Comparison of ENCODE assay signal across 11 cellular contexts in the genomic region with DNA sequence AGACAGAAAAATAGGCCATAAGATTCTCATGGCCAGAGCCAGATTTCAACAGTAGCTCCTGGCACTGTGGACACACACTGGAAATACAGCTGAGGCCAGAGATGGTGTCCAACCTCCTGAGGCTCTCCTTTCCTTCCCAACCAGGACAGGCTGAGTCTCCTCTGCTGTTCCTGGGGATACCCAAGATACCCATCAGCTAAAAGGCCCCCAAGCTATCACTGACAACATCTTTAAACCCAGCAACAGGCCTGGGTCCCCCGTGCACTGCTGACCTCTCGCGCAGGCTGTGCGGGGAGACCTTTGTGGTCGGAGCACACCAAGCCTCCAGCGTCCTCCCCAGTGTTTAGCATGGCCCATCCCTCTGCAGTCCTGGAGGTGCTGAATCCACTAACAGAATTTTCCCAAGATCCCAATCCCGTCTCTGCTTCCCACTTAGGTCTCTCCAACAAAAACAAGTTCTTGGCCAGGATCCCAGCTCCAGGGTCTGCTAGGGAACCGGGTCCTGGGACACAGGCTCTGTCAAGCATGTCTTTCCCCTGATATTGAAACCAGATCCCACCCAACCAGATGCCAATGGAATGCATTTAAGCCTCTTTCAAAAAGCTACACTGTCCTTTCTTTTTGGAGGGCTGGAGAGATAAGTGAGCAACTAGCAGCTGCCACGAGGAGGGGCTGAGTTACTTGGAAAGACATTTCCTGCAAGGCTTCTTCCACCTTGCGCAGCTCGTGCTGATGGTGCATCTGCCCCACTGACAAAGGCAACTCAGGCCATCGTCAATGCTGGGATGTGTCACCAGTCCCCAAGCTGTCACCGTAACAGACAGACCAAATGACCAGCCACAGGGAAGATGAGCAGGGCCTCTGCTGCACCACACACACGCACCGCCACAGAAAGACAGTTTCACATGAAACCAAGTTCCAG.
DNase-seq lines count a peak whose midpoint lies in the region; ATAC-seq, FAIRE-seq and TF ChIP-seq lines count a peak whose summit lies in the region.
"Had no signal": no experiment of that assay in that cellular context is flagged by ENCODE, and none has a peak within 500 bp of the region (broad histone marks: within the 10 kb centered on the region; RNA-seq: fewer than 3 reads in every experiment).

No MANE protein-coding gene starts in this region.

- no peak for TF ChIP-seq EP300 in stomach (IDR thresholded peaks at IDR 0.05)

- H3K4me3 Mint-ChIP-seq in activated CD8-positive, alpha-beta T cell treated with anti-CD3 and anti-CD28 coated beads for 36 hours = no peak overlapping the region
- H3K4me3 Mint-ChIP-seq in activated CD8-positive, alpha-beta T cell treated with anti-CD3 and anti-CD28 coated beads, Interleukin-2, amount 10 ng/mL, durations not matched to agents 7 days and 5 days = no peak overlapping the region
- H3K4me3 Mint-ChIP-seq: naive thymus-derived CD8-positive, alpha-beta T cell had no signal

- no peaks in the 10 kb centered on the region for H3K9me3 ChIP-seq in stomach

- no peak for DNase-seq in activated CD8-positive, alpha-beta T cell treated with anti-CD3 and anti-CD28 coated beads for 36 hours
- no peak for DNase-seq in activated CD8-positive, alpha-beta T cell treated with anti-CD3 and anti-CD28 coated beads, Interleukin-2, amount 10 ng/mL, durations not matched to agents 7 days and 5 days
- DNase-seq in epithelial cell of prostate (ENCODE audit: low read depth, low spot score) = no peak
- no peak for DNase-seq in stomach
- DNase-seq in D721Med (ENCODE audit: insufficient read length, low spot score) = no peak
- no peak for DNase-seq in NAMALWA (ENCODE audit: low spot score)
- DNase-seq in central memory CD4-positive, alpha-beta T cell = no peak
- DNase-seq: DND-41 had no signal

- peaks cover 24 to 94% (median 44%) of the 10 kb centered on the region in 4 donors for H3K4me1 ChIP-seq in stomach

- H3K4me3 ChIP-seq in stomach = no peak overlapping the region

- intact Hi-C loops in activated CD8-positive, alpha-beta T cell treated with anti-CD3 and anti-CD28 coated beads for 36 hours (cut with micrococcal nuclease) = no loop called here
- intact Hi-C loops in stomach (cut with DNase I; ENCODE audit: low total_unique reads) = no loop called here

- H3K27me3 ChIP-seq in stomach = no peaks in the 10 kb centered on the region

- no peak for TF ChIP-seq CTCF in activated CD8-positive, alpha-beta T cell treated with anti-CD3 and anti-CD28 coated beads for 36 hours (IDR thresholded peaks at IDR 0.05)
- no peak for TF ChIP-seq CTCF in stomach (IDR thresholded peaks at IDR 0.05)
- no peak for TF ChIP-seq CTCF in D721Med (IDR thresholded peaks at IDR 0.05; ENCODE audit: insufficient read depth, missing control alignments)

- no peak for FAIRE-seq in D721Med (lab: Jason Lieb, UNC)

- CTCF ChIA-PET in activated CD8-positive, alpha-beta T cell treated with anti-CD3 and anti-CD28 coated beads for 36 hours (lab: Charles Lee) = interaction anchor here (0.8 to 2.0 kb wide), 6 partner anchors 8 to 304 kb away, joined by 3 to 7 read pairs (median 4); no protein-coding TSS in a partner anchor
- CTCF ChIA-PET in activated CD8-positive, alpha-beta T cell treated with anti-CD3 and anti-CD28 coated beads, Interleukin-2, amount 10 ng/mL, durations not matched to agents 7 days and 5 days (lab: Charles Lee) = no interaction called here

- no peaks in the 10 kb centered on the region for H3K36me3 Mint-ChIP-seq in activated CD8-positive, alpha-beta T cell treated with anti-CD3 and anti-CD28 coated beads for 36 hours (ENCODE audit: low read depth)
- H3K36me3 Mint-ChIP-seq in activated CD8-positive, alpha-beta T cell treated with anti-CD3 and anti-CD28 coated beads, Interleukin-2, amount 10 ng/mL, durations not matched to agents 7 days and 5 days (ENCODE audit: low read depth) = no peaks in the 10 kb centered on the region
- H3K36me3 Mint-ChIP-seq: naive thymus-derived CD8-positive, alpha-beta T cell had no signal

- H3K27ac Mint-ChIP-seq in activated CD8-positive, alpha-beta T cell treated with anti-CD3 and anti-CD28 coated beads for 36 hours = peak overlapping the region; percentile 27
- no peak overlapping the region for H3K27ac Mint-ChIP-seq in activated CD8-positive, alpha-beta T cell treated with anti-CD3 and anti-CD28 coated beads, Interleukin-2, amount 10 ng/mL, durations not matched to agents 7 days and 5 days
- H3K27ac Mint-ChIP-seq: naive thymus-derived CD8-positive, alpha-beta T cell had no signal

- H3K27me3 Mint-ChIP-seq in activated CD8-positive, alpha-beta T cell treated with anti-CD3 and anti-CD28 coated beads for 36 hours = peaks cover 7% of the 10 kb centered on the region
- H3K27me3 Mint-ChIP-seq in activated CD8-positive, alpha-beta T cell treated with anti-CD3 and anti-CD28 coated beads, Interleukin-2, amount 10 ng/mL, durations not matched to agents 7 days and 5 days (ENCODE audit: low read depth) = peaks cover 19% of the 10 kb centered on the region
- H3K27me3 Mint-ChIP-seq: naive thymus-derived CD8-positive, alpha-beta T cell had no signal

- H3K27ac ChIP-seq in epithelial cell of prostate (peak overlapping the region; percentile 51), stomach (peak overlapping the region in 3 of 5 donors; percentile 10 to 59 (median 41))
- H3K27ac ChIP-seq: VCaP had no signal

- peak; percentile 26 for ATAC-seq in activated CD8-positive, alpha-beta T cell treated with anti-CD3 and anti-CD28 coated beads for 36 hours
- ATAC-seq in activated CD8-positive, alpha-beta T cell treated with anti-CD3 and anti-CD28 coated beads, Interleukin-2, amount 10 ng/mL, durations not matched to agents 7 days and 5 days = no peak
- peak; percentile 29 for ATAC-seq in HG03159 (IDR thresholded peaks at IDR 0.05; ENCODE audit: unreplicated experiment)
- ATAC-seq: naive thymus-derived CD8-positive, alpha-beta T cell had no signal

- peaks cover 18% of the 10 kb centered on the region for H3K4me1 Mint-ChIP-seq in activated CD8-positive, alpha-beta T cell treated with anti-CD3 and anti-CD28 coated beads for 36 hours (ENCODE audit: low read depth)
- H3K4me1 Mint-ChIP-seq in activated CD8-positive, alpha-beta T cell treated with anti-CD3 and anti-CD28 coated beads, Interleukin-2, amount 10 ng/mL, durations not matched to agents 7 days and 5 days (ENCODE audit: low read depth) = peaks cover 7% of the 10 kb centered on the region

- WGBS in stomach, 5 donors = 67 to 73% (median 72%) methylated on average over 15 of the region's 15 CpGs

- POLR2A ChIA-PET in activated CD8-positive, alpha-beta T cell treated with anti-CD3 and anti-CD28 coated beads for 36 hours (lab: Charles Lee) = interaction anchor here (0.9 to 1.1 kb wide), 2 partner anchors 15 to 529 kb away, joined by 3 to 4 read pairs; a partner anchor contains a TSS
- POLR2A ChIA-PET in activated CD8-positive, alpha-beta T cell treated with anti-CD3 and anti-CD28 coated beads, Interleukin-2, amount 10 ng/mL, durations not matched to agents 7 days and 5 days (lab: Charles Lee) = no interaction called here

- TF ChIP-seq POLR2A in stomach (IDR thresholded peaks at IDR 0.05) = no peak

- H3K9me3 Mint-ChIP-seq in activated CD8-positive, alpha-beta T cell treated with anti-CD3 and anti-CD28 coated beads for 36 hours = no peaks in the 10 kb centered on the region
- no peaks in the 10 kb centered on the region for H3K9me3 Mint-ChIP-seq in activated CD8-positive, alpha-beta T cell treated with anti-CD3 and anti-CD28 coated beads, Interleukin-2, amount 10 ng/mL, durations not matched to agents 7 days and 5 days (ENCODE audit: insufficient read depth)
- H3K9me3 Mint-ChIP-seq: naive thymus-derived CD8-positive, alpha-beta T cell had no signal

- no peaks in the 10 kb centered on the region for H3K36me3 ChIP-seq in stomach
